Comparison of ENCODE assay signal across 1 cellular context in the genomic region with DNA sequence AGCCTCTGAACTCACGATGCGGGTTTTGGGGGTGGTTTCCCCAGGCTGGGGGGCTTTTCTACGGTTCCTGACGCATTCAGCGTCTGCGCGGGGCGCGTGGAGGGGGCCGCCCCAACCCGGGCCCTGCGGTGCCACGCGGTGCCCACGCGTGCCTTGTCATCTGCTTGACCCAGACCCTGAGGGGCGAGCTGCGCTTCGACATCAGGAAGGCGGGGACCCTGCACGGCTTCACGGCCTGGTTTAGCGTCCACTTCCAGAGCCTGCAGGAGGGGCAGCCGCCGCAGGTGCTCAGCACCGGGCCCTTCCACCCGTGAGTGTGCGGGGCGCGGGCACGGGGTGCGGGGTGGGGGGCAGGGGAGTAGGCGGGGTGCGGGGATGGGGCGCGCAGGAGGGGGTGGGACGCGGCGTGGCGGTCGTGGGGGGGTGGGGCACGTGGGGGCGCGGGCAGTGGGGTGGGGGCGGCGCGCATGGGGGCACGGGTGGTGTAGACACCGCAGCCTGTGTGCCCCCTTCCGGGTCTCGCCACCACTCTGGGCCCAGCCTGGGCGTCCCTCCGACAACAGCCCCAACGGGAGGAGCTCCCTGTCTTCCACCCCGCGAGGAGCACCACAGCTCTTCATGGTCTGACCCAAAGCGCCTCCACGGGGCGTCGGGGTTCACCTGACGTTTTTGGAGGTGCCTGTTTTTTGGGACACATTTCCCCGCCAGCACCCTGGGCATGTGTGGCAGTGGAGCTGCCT.
TF ChIP-seq lines count a peak whose summit lies in the region.

No MANE protein-coding gene starts in this region.

TF ChIP-seq in H1, 55 proteins besides CTCF, POLR2A, EP300 and RAD21:
- TF ChIP-seq CREB1 (IDR thresholded peaks at IDR 0.05), result no peak
- no peak for TF ChIP-seq YY1 (IDR thresholded peaks at IDR 0.05; ENCODE audit: low read depth, low read length)
- no peak for TF ChIP-seq MAFK (IDR thresholded peaks at IDR 0.05; ENCODE audit: low read depth, low read length)
- no peak for TF ChIP-seq BCL11A (IDR thresholded peaks at IDR 0.05; ENCODE audit: low read depth in 2 of 2, low read length in 2 of 2)
- TF ChIP-seq CBX5 (IDR thresholded peaks at IDR 0.05; ENCODE audit: low read depth, low read length), result no peak
- no peak for TF ChIP-seq RNF2 (IDR thresholded peaks at IDR 0.05; ENCODE audit: borderline replicate concordance, low read depth, low read length, missing control alignments, poor library complexity, severe bottlenecking)
- TF ChIP-seq RXRA (IDR thresholded peaks at IDR 0.05; ENCODE audit: insufficient read depth, low read depth, low read length), result no peak
- TF ChIP-seq, protein P1, sequence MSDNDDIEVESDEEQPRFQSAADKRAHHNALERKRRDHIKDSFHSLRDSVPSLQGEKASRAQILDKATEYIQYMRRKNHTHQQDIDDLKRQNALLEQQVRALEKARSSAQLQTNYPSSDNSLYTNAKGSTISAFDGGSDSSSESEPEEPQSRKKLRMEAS (IDR thresholded peaks at IDR 0.05), result no peak
- no peak for TF ChIP-seq SP2 (IDR thresholded peaks at IDR 0.05; ENCODE audit: low read length)
